ENCODE assay signal across 1 cellular context in genomic region chr11:8604078-8604723, GRCh38.
A peak's percentile ranks its signal among the peaks of the same experiment; 100 is the strongest.
TF ChIP-seq lines count a peak whose summit lies in the region.

No MANE protein-coding gene starts in this region.

TF ChIP-seq in HepG2, 621 proteins besides CTCF, POLR2A, EP300 and RAD21 (continued from another document):
- TF ChIP-seq GPBP1L1 (CRISPR knock-in tag; IDR thresholded peaks at IDR 0.05): no peak
- TF ChIP-seq SAP130 (CRISPR knock-in tag; IDR thresholded peaks at IDR 0.05; ENCODE audit: low read depth): 0 out of 2 replicates have a peak, but pooled peaks have one; percentile 13
- TF ChIP-seq PBX3 (CRISPR knock-in tag; IDR thresholded peaks at IDR 0.05; ENCODE audit: borderline replicate concordance): no peak
- peak; percentile 82 for TF ChIP-seq XRCC5 (optimal IDR thresholded peaks at IDR 0.05; ENCODE audit: low read length)
- peak; percentile 68 for TF ChIP-seq STAG1 (CRISPR knock-in tag; IDR thresholded peaks at IDR 0.05)
- TF ChIP-seq HNF4A (CRISPR knock-in tag; IDR thresholded peaks at IDR 0.05): peak; percentile 63
- no peak for TF ChIP-seq POLR2G (IDR thresholded peaks at IDR 0.05; ENCODE audit: low read depth, low read length)
- TF ChIP-seq FOSL2 (CRISPR knock-in tag; IDR thresholded peaks at IDR 0.05): no peak
- TF ChIP-seq ZNF547 (CRISPR knock-in tag; IDR thresholded peaks at IDR 0.05): 0 out of 2 replicates have a peak, but pooled peaks have one; percentile 33
- peak; percentile 42; the same call in 1 of the 2 replicates for TF ChIP-seq SMC3 (IDR thresholded peaks at IDR 0.05; ENCODE audit: low read length)
- no peak for TF ChIP-seq ZNF235 (CRISPR knock-in tag; IDR thresholded peaks at IDR 0.05; ENCODE audit: borderline replicate concordance)
- 0 out of 2 replicates have a peak, but pooled peaks have one; percentile 21 for TF ChIP-seq ZMYM3 (CRISPR knock-in tag; IDR thresholded peaks at IDR 0.05)
TF ChIP-seq in HepG2: peak in this region for 11.
